Comparison of ENCODE assay signal across 1 cellular context in genomic region chr20:18596270-18596669, GRCh38.
TF ChIP-seq lines count a peak whose summit lies in the region.

No MANE protein-coding gene starts in this region.

TF ChIP-seq in SK-N-SH treated with all-trans-retinoic acid at 6 μM for 48 hours, 23 proteins besides CTCF, POLR2A, EP300 and RAD21 (continued from another document):
- TF ChIP-seq TSHZ2 (CRISPR knock-in tag; IDR thresholded peaks at IDR 0.05) = no peak
- no peak for TF ChIP-seq CREB5 (CRISPR knock-in tag; IDR thresholded peaks at IDR 0.05; ENCODE audit: low read depth)
- TF ChIP-seq SNAI2 (CRISPR knock-in tag; IDR thresholded peaks at IDR 0.05) = no peak
- no peak for TF ChIP-seq PPARA (CRISPR knock-in tag; IDR thresholded peaks at IDR 0.05; ENCODE audit: borderline replicate concordance)
